ENCODE assay signal across 19 cellular contexts in the genomic region with DNA sequence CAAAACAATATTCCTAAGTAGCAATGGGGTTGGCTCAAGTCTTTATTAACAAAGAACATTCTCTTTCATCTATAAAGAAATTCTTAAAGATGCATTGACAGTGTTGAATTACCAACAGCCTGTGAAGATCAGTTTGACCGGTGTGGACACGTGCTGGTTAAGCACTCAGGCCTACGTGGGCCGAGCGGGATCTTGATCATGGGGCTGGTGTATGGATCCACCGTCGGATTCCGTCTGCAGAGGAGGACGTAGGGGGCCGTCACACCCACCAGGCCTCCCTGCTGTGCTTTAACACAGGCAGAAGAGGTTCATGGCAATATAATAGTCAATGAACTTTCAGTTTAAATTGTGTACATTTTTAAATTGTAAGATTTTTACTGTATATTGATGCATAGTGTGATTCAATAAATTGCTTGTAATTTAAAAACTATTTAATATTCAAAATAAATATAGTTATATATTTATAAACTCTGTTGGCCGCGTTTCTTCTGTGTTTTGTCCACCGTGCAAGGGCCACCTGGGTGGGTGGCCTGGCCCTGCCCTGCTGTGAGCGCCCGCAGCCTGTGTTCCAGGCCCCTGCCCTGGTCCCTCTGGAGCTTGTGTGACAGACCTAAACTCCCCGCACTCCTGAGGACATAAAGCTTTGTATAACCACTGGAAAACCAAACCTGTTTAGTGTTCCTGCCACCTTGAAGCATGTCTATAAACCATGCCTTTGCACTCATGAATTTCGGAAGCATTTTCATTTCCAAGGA. TPM values are rescaled to one million over a fixed set of nuclear protein-coding genes. Genes with fewer than 3 reads are reported as not detected.
DNase-seq lines count a peak whose midpoint lies in the region; ATAC-seq and TF ChIP-seq lines count a peak whose summit lies in the region.
"Had no signal": no experiment of that assay in that cellular context is flagged by ENCODE, and none has a peak within 500 bp of the region (broad histone marks: within the 10 kb centered on the region; RNA-seq: fewer than 3 reads in every experiment).

No MANE protein-coding gene starts in this region.

- H3K4me1 ChIP-seq in breast epithelium = no peaks in the 10 kb centered on the region
- H3K4me1 ChIP-seq in aorta (ENCODE audit: control insufficient read depth in 1 of 2, insufficient read depth in 2 of 2, low read length in 2 of 2) = no peaks in the 10 kb centered on the region
- peaks cover 22 to 42% (median 33%) of the 10 kb centered on the region in 4 donors for H3K4me1 ChIP-seq in stomach
- H3K4me1 ChIP-seq: lower lobe of right lung, right lobe of liver had no signal

- H3K4me3 Mint-ChIP-seq in MCF 10A (ENCODE audit: unreplicated experiment) (peak overlapping the region; percentile 31), memory B cell (peak overlapping the region; percentile 60)
- H3K4me3 Mint-ChIP-seq in activated T-cell treated with anti-CD3 and anti-CD28 coated beads, Interleukin-2, amount 50 U/mL, for 4 hours = peak overlapping the region; percentile 58

- H3K27ac Mint-ChIP-seq in MCF 10A (ENCODE audit: low read depth, unreplicated experiment) = no peak overlapping the region
- no peak overlapping the region for H3K27ac Mint-ChIP-seq in memory B cell
- H3K27ac Mint-ChIP-seq: activated CD4-positive, alpha-beta memory T cell treated with anti-CD3 and anti-CD28 coated beads for 36 hours had no signal

- no peaks in the 10 kb centered on the region for H3K4me1 Mint-ChIP-seq in MCF 10A (ENCODE audit: insufficient read depth, unreplicated experiment)
- peaks cover 8% of the 10 kb centered on the region for H3K4me1 Mint-ChIP-seq in activated T-cell treated with anti-CD3 and anti-CD28 coated beads, Interleukin-2, amount 50 U/mL, for 4 hours (ENCODE audit: low read depth)
- peaks cover 13% of the 10 kb centered on the region for H3K4me1 Mint-ChIP-seq in memory B cell

- TF ChIP-seq POLR2A in breast epithelium (IDR thresholded peaks at IDR 0.05) = no peak
- no peak for TF ChIP-seq POLR2A in stomach (IDR thresholded peaks at IDR 0.05)

- no peaks in the 10 kb centered on the region for H3K9me3 Mint-ChIP-seq in MCF 10A (ENCODE audit: unreplicated experiment)
- H3K9me3 Mint-ChIP-seq in activated T-cell treated with anti-CD3 and anti-CD28 coated beads, Interleukin-2, amount 50 U/mL, for 4 hours = no peaks in the 10 kb centered on the region
- H3K9me3 Mint-ChIP-seq in memory B cell = no peaks in the 10 kb centered on the region
- H3K9me3 Mint-ChIP-seq: activated CD4-positive, alpha-beta memory T cell treated with anti-CD3 and anti-CD28 coated beads for 36 hours had no signal

- no peak for TF ChIP-seq CTCF in MCF 10A (IDR thresholded peaks at IDR 0.05; ENCODE audit: unreplicated experiment)
- TF ChIP-seq CTCF in breast epithelium (IDR thresholded peaks at IDR 0.05) = no peak
- no peak for TF ChIP-seq CTCF in stomach (IDR thresholded peaks at IDR 0.05)

- H3K36me3 Mint-ChIP-seq in MCF 10A (ENCODE audit: insufficient read depth, unreplicated experiment) = peaks cover 30% of the 10 kb centered on the region
- H3K36me3 Mint-ChIP-seq in activated T-cell treated with anti-CD3 and anti-CD28 coated beads, Interleukin-2, amount 50 U/mL, for 4 hours (ENCODE audit: insufficient read depth) = peaks cover 17% of the 10 kb centered on the region
- H3K36me3 Mint-ChIP-seq in memory B cell = peaks cover 29% of the 10 kb centered on the region

- H3K27ac ChIP-seq in breast epithelium (no peak overlapping the region), aorta (ENCODE audit: low read depth in 1 of 2, low read length in 2 of 2) (no peak overlapping the region), stomach (no peak overlapping the region)
- H3K27ac ChIP-seq: lower lobe of right lung, neutrophil, right lobe of liver, upper lobe of left lung had no signal

- H3K9me3 ChIP-seq in breast epithelium = no peaks in the 10 kb centered on the region
- no peaks in the 10 kb centered on the region for H3K9me3 ChIP-seq in aorta (ENCODE audit: control insufficient read depth, low read length)
- H3K9me3 ChIP-seq in stomach = no peaks in the 10 kb centered on the region
- H3K9me3 ChIP-seq: lower lobe of right lung, neutrophil, right lobe of liver, upper lobe of left lung had no signal

- H3K36me3 ChIP-seq in breast epithelium (no peaks in the 10 kb centered on the region), aorta (ENCODE audit: control insufficient read depth in 1 of 2, insufficient read depth in 2 of 2, low read length in 1 of 2) (peaks cover 0 to 2% of the 10 kb centered on the region in 2 donors), stomach (peaks cover 12 to 37% (median 36%) of the 10 kb centered on the region in 4 donors)

- no peaks in the 10 kb centered on the region for H3K27me3 ChIP-seq in breast epithelium
- H3K27me3 ChIP-seq in aorta (ENCODE audit: control insufficient read depth in 1 of 2, insufficient read depth in 2 of 2, low read length in 1 of 2) = no peaks in the 10 kb centered on the region
- H3K27me3 ChIP-seq in stomach = peaks cover 0 to 22% (median 7%) of the 10 kb centered on the region in 3 donors
- H3K27me3 ChIP-seq: right lobe of liver had no signal

- no peak for ATAC-seq in activated T-cell treated with anti-CD3 and anti-CD28 coated beads, Interleukin-2, amount 50 U/mL, for 4 hours
- ATAC-seq in memory B cell (ENCODE audit: low read depth) (no peak), aorta (ENCODE audit: low FRiP score) (no peak), GM18517 (IDR thresholded peaks at IDR 0.05; ENCODE audit: unreplicated experiment) (no peak)
- ATAC-seq: lower lobe of right lung, right lobe of liver had no signal

- DNase-seq in MCF 10A (ENCODE audit: unreplicated experiment) = no peak
- no peak for DNase-seq in breast epithelium (ENCODE audit: low spot score in 2 of 2)
- DNase-seq in activated T-cell treated with anti-CD3 and anti-CD28 coated beads, Interleukin-2, amount 50 U/mL, for 4 hours = no peak
- no peak for DNase-seq in memory B cell (ENCODE audit: low spot score in 2 of 2)
- DNase-seq in aorta = peak; percentile 38 to 71
- DNase-seq in NCI-H510A (lab: John Stamatoyannopoulos, UW) = no peak
- DNase-seq in stomach = no peak
- DNase-seq: activated CD4-positive, alpha-beta memory T cell treated with anti-CD3 and anti-CD28 coated beads for 36 hours; AML-193; DND-41; foreskin melanocyte; lower lobe of right lung; NCI-H1048; SHP77; T1000 had no signal

- H3K4me3 ChIP-seq in breast epithelium (no peak overlapping the region), aorta (ENCODE audit: low read length in 2 of 2) (no peak overlapping the region), stomach (no peak overlapping the region)
- H3K4me3 ChIP-seq: lower lobe of right lung, right lobe of liver had no signal

- intact Hi-C loops in MCF 10A (cut with micrococcal nuclease) (no loop called here), breast epithelium (cut with DNase I; ENCODE audit: low total_unique reads) (no loop called here), aorta (cut with DNase I) (no loop called here), stomach (cut with DNase I; ENCODE audit: low total_unique reads) (no loop called here)

- 94% methylated on average over 17 of the region's 17 CpGs for WGBS in aorta, 2 donors
- 90 to 95% (median 92%) methylated on average over 17 of the region's 17 CpGs for WGBS in stomach, 5 donors

- POLR2A ChIA-PET in MCF 10A (lab: Yijun Ruan, JAX) = no interaction called here

- CTCF ChIA-PET in MCF 10A (lab: Yijun Ruan, JAX) = no interaction called here

- TF ChIP-seq EP300 in stomach (IDR thresholded peaks at IDR 0.05) = no peak

- no TSS peak for BruUV-seq in MCF 10A (replicated peaks; lab: Mats Ljungman, UMichigan)

- H3K27me3 Mint-ChIP-seq in MCF 10A (ENCODE audit: insufficient read depth, unreplicated experiment) (no peaks in the 10 kb centered on the region), memory B cell (peaks cover 17% of the 10 kb centered on the region)
- no peaks in the 10 kb centered on the region for H3K27me3 Mint-ChIP-seq in activated T-cell treated with anti-CD3 and anti-CD28 coated beads, Interleukin-2, amount 50 U/mL, for 4 hours (ENCODE audit: low read depth)
- H3K27me3 Mint-ChIP-seq: activated CD4-positive, alpha-beta memory T cell treated with anti-CD3 and anti-CD28 coated beads for 36 hours had no signal

RNA-seq across cellular contexts. Expression of a gene that starts 1.9 kb away (rescaled TPM):
- total RNA-seq in MCF 10A (2022) = 3.2 and 6.0 TPM in 2 replicates
- total RNA-seq in breast epithelium = 1 to 10 TPM in 1 of 3 donors, under 1 TPM in 1, not detected in 1; 0.59 to 2.3 TPM
- total RNA-seq in activated T-cell treated with anti-CD3 and anti-CD28 coated beads, Interleukin-2, amount 50 U/mL, for 4 hours = under 1 TPM in 2 of 3 donors, not detected in 1; 0.52 to 0.69 TPM
- not detected for total RNA-seq in aorta
- polyA plus RNA-seq in aorta = under 1 TPM in 1 of 2 donors, not detected in 1; 0.36 TPM
- 100 to 1,000 TPM in 1 of 5 donors, 10 to 100 TPM in 1, 1 to 10 TPM in 1, not detected in 2; 6.4 to 108 (median 20.1) TPM for total RNA-seq in stomach
- 10 to 100 TPM in 1 of 3 donors, 1 to 10 TPM in 2; 1.3 to 14.5 (median 8.1) TPM for polyA plus RNA-seq in stomach

RNA-seq across cellular contexts. Expression of a gene that starts 42.7 kb away (rescaled TPM):
- total RNA-seq in MCF 10A (2022) (15.4 and 21.1 TPM in 2 replicates), breast epithelium (10 to 100 TPM; 14.7 to 29.7 (median 28.8) TPM), aorta (10 to 100 TPM; 33.8 to 48.0 TPM), stomach (10 to 100 TPM; 17.4 to 70.7 (median 35.6) TPM)
- 10 to 100 TPM; 35.1 to 42.8 (median 36.1) TPM for total RNA-seq in activated T-cell treated with anti-CD3 and anti-CD28 coated beads, Interleukin-2, amount 50 U/mL, for 4 hours
- polyA plus RNA-seq in aorta (10 to 100 TPM; 16.0 to 24.7 TPM), stomach (10 to 100 TPM in 2 of 3 donors, 1 to 10 TPM in 1; 8.8 to 25.1 (median 11.2) TPM)

Comparison
In these comparisons a context has a peak if more than half of its experiments do, and no peak if none do; other contexts are left out.
1. DNase-seq: peak in aorta (2 of 2); none in MCF 10A (single experiment), breast epithelium (0 of 2), activated T-cell treated with anti-CD3 and anti-CD28 coated beads, Interleukin-2, amount 50 U/mL, for 4 hours (single experiment), memory B cell (0 of 2), NCI-H510A (single experiment) and stomach (single experiment).
2. Peak in every context shown above with its lines, with median percentiles within 50 percentile points of each other: H3K4me3 Mint-ChIP-seq.